14 cellular contexts compared by ENCODE assay signal in the genomic region with DNA sequence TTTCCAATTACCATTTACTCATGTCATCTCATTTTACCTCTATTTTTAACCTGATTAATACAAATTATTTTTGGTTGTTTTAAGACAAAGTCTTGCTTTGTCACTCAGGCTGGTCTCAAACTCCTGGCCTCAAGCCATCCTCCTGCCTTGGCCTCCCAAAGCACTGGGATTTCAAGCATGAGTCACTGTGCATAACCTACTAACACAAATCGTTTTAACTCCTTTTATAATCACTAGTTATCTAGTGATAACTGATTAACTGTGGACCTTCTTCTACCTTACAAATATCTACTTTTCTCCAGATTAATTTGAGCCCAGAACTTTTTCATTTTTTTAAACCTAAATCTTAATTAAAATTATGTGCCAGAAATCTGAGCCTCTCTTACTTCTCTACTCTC. TPM values are rescaled to one million over a fixed set of nuclear protein-coding genes. Genes with fewer than 3 reads are reported as not detected.
DNase-seq lines count a peak whose midpoint lies in the region; ATAC-seq and TF ChIP-seq lines count a peak whose summit lies in the region.
"Had no signal": no experiment of that assay in that cellular context is flagged by ENCODE, and none has a peak within 500 bp of the region (broad histone marks: within the 10 kb centered on the region; RNA-seq: fewer than 3 reads in every experiment).

No MANE protein-coding gene starts in this region.

- H3K9me3 Mint-ChIP-seq in activated T-helper 2 cell treated with anti-CD3 and anti-CD28 coated beads, Interferon-gamma antibody, Interleukin-2, Interleukin-4, amounts not matched to agents 10 μg/mL and 5 μg/mL and 100 μg/mL, durations not matched to agents 14 hours and 24 hours and 36 hours: no peaks in the 10 kb centered on the region
- no peaks in the 10 kb centered on the region for H3K9me3 Mint-ChIP-seq in nephron

- H3K9me2 ChIP-seq in SK-N-SH: no peaks in the 10 kb centered on the region

- DNase-seq in SK-N-SH (no peak), HT-29 (ENCODE audit: low spot score) (peak; percentile 19), medulla oblongata (ENCODE audit: extremely low spot score) (no peak), sciatic nerve (ENCODE audit: low spot score) (no peak)
- DNase-seq in activated T-helper 2 cell treated with anti-CD3 and anti-CD28 coated beads, Interferon-gamma antibody, Interleukin-2, Interleukin-4, amounts not matched to agents 10 μg/mL and 5 μg/mL and 100 μg/mL, durations not matched to agents 14 hours and 24 hours and 36 hours (ENCODE audit: low spot score): no peak
- DNase-seq: activated CD4-positive, CD25-positive, alpha-beta regulatory T cell treated with anti-CD3 and anti-CD28 coated beads, Interleukin-2, amount 50 U/mL, for 72 hours; activated gamma-delta T cell; lower lobe of right lung; NCI-H1930; NCI-H82 had no signal

- peaks cover 28 to 60% of the 10 kb centered on the region in 2 experiments for H3K36me3 ChIP-seq in SK-N-SH (replicated peaks in 1 of 2; ENCODE audit: control insufficient read depth in 1 of 2, insufficient read depth in 2 of 2, low read length in 1 of 2)
- H3K36me3 ChIP-seq: lower lobe of right lung had no signal

- peaks cover 90% of the 10 kb centered on the region for H3K79me2 ChIP-seq in SK-N-SH (ENCODE audit: insufficient read depth)

- WGBS in SK-N-SH (ENCODE audit: low lambda C conversion rate): 7% methylated on average over 1 of the region's 1 CpG

- POLR2A ChIA-PET in SK-N-SH (lab: Yijun Ruan, JAX): no interaction called here

- peaks cover 23% of the 10 kb centered on the region for H4K20me1 ChIP-seq in SK-N-SH (ENCODE audit: insufficient read depth)

- H3K27me3 ChIP-seq in SK-N-SH (ENCODE audit: insufficient read depth): no peaks in the 10 kb centered on the region

- no peaks in the 10 kb centered on the region for H3K9me3 ChIP-seq in SK-N-SH
- H3K9me3 ChIP-seq: lower lobe of right lung had no signal

- no peak overlapping the region for H3K4me3 ChIP-seq in SK-N-SH (ENCODE audit: low read depth in 2 of 2, low read length in 1 of 2)
- H3K4me3 ChIP-seq: lower lobe of right lung had no signal

- peak overlapping the region; percentile 53 for H3K27ac Mint-ChIP-seq in activated T-helper 2 cell treated with anti-CD3 and anti-CD28 coated beads, Interferon-gamma antibody, Interleukin-2, Interleukin-4, amounts not matched to agents 10 μg/mL and 5 μg/mL and 100 μg/mL, durations not matched to agents 14 hours and 24 hours and 36 hours
- H3K27ac Mint-ChIP-seq in nephron: peak overlapping the region in 2 of 3 experiments; percentile 33 to 62

- TF ChIP-seq RAD21 in SK-N-SH (IDR thresholded peaks at IDR 0.05; ENCODE audit: low read length): no peak

- H3K36me3 Mint-ChIP-seq in activated T-helper 2 cell treated with anti-CD3 and anti-CD28 coated beads, Interferon-gamma antibody, Interleukin-2, Interleukin-4, amounts not matched to agents 10 μg/mL and 5 μg/mL and 100 μg/mL, durations not matched to agents 14 hours and 24 hours and 36 hours (ENCODE audit: low read depth): peaks cover 52% of the 10 kb centered on the region
- H3K36me3 Mint-ChIP-seq in nephron (ENCODE audit: low read depth): peaks cover 8% of the 10 kb centered on the region

- H3K27me3 Mint-ChIP-seq in activated T-helper 2 cell treated with anti-CD3 and anti-CD28 coated beads, Interferon-gamma antibody, Interleukin-2, Interleukin-4, amounts not matched to agents 10 μg/mL and 5 μg/mL and 100 μg/mL, durations not matched to agents 14 hours and 24 hours and 36 hours (ENCODE audit: low read depth): no peaks in the 10 kb centered on the region
- H3K27me3 Mint-ChIP-seq in nephron (ENCODE audit: low read depth): no peaks in the 10 kb centered on the region

- no peak overlapping the region for H3K4me2 ChIP-seq in SK-N-SH

- peaks cover 26% of the 10 kb centered on the region for H3F3A ChIP-seq in SK-N-SH (replicated peaks; ENCODE audit: insufficient read depth)

- TF ChIP-seq CTCF in SK-N-SH (IDR thresholded peaks at IDR 0.05) (no peak), nephron (IDR thresholded peaks at IDR 0.05; ENCODE audit: unreplicated experiment in 3 of 3) (no peak)

- peaks cover 2 to 34% of the 10 kb centered on the region in 2 experiments for H3K4me1 ChIP-seq in SK-N-SH (ENCODE audit: control insufficient read depth in 1 of 2, insufficient read depth in 2 of 2, low read depth in 1 of 2, low read length in 1 of 2)

- intact Hi-C loops in activated T-helper 2 cell treated with anti-CD3 and anti-CD28 coated beads, Interferon-gamma antibody, Interleukin-2, Interleukin-4, amounts not matched to agents 10 μg/mL and 5 μg/mL and 100 μg/mL, durations not matched to agents 14 hours and 24 hours and 36 hours (cut with micrococcal nuclease): no loop called here
- intact Hi-C loops in sciatic nerve (cut with DNase I): loop anchor here (10.0 kb wide), 1 partner anchor 103 kb away; no protein-coding TSS in a partner anchor

- CTCF ChIA-PET in SK-N-SH (lab: Yijun Ruan, JAX): no interaction called here

- peaks cover 41% of the 10 kb centered on the region for H3K4me1 Mint-ChIP-seq in activated T-helper 2 cell treated with anti-CD3 and anti-CD28 coated beads, Interferon-gamma antibody, Interleukin-2, Interleukin-4, amounts not matched to agents 10 μg/mL and 5 μg/mL and 100 μg/mL, durations not matched to agents 14 hours and 24 hours and 36 hours (ENCODE audit: low read depth)
- H3K4me1 Mint-ChIP-seq in nephron: peaks cover 28% of the 10 kb centered on the region

- H3K9ac ChIP-seq in SK-N-SH: no peak overlapping the region

- peak overlapping the region; percentile 23 for H3K4me3 Mint-ChIP-seq in activated T-helper 2 cell treated with anti-CD3 and anti-CD28 coated beads, Interferon-gamma antibody, Interleukin-2, Interleukin-4, amounts not matched to agents 10 μg/mL and 5 μg/mL and 100 μg/mL, durations not matched to agents 14 hours and 24 hours and 36 hours (ENCODE audit: low read depth)
- no peak overlapping the region for H3K4me3 Mint-ChIP-seq in nephron

- peak overlapping the region in 1 of 2 experiments; percentile 79; a peak in 2 of 4 replicates for H3K27ac ChIP-seq in SK-N-SH (ENCODE audit: low read depth in 2 of 2, low read length in 1 of 2)
- H3K27ac ChIP-seq: 22Rv1, lower lobe of right lung had no signal

- ATAC-seq in SK-N-SH treated with all-trans-retinoic acid at 6 μM for 48 hours: no peak
- no peak for ATAC-seq in sciatic nerve
- no peak for ATAC-seq in HG03432 (IDR thresholded peaks at IDR 0.05; ENCODE audit: unreplicated experiment)
- ATAC-seq: lower lobe of right lung had no signal

- no peak overlapping the region for H2AFZ ChIP-seq in SK-N-SH (ENCODE audit: low read depth)

- TF ChIP-seq EP300 in SK-N-SH (IDR thresholded peaks at IDR 0.05; ENCODE audit: borderline replicate concordance in 1 of 2, low read depth in 1 of 2, low read length in 1 of 2): no peak

TF ChIP-seq in SK-N-SH, 30 proteins besides CTCF, POLR2A, EP300 and RAD21 (continues in another document):
- TF ChIP-seq TAF1 (IDR thresholded peaks at IDR 0.05; ENCODE audit: borderline replicate concordance, low read depth, low read length): no peak
- TF ChIP-seq FOSL2 (IDR thresholded peaks at IDR 0.05; ENCODE audit: borderline replicate concordance, low read depth): peak; percentile 32; the same call in 1 of the 2 replicates

TF ChIP-seq in SK-N-SH treated with all-trans-retinoic acid at 6 μM for 48 hours, 23 proteins besides CTCF, POLR2A, EP300 and RAD21 (continues in another document):
- TF ChIP-seq GLIS3 (CRISPR knock-in tag; IDR thresholded peaks at IDR 0.05) (no peak), ZNF8 (CRISPR knock-in tag; IDR thresholded peaks at IDR 0.05) (no peak), PPARA (CRISPR knock-in tag; IDR thresholded peaks at IDR 0.05; ENCODE audit: borderline replicate concordance) (no peak), ESRRG (CRISPR knock-in tag; IDR thresholded peaks at IDR 0.05) (no peak), ZC3H10 (CRISPR knock-in tag; IDR thresholded peaks at IDR 0.05) (no peak), OSR1 (CRISPR knock-in tag; IDR thresholded peaks at IDR 0.05) (no peak)
- TF ChIP-seq, protein P1, sequence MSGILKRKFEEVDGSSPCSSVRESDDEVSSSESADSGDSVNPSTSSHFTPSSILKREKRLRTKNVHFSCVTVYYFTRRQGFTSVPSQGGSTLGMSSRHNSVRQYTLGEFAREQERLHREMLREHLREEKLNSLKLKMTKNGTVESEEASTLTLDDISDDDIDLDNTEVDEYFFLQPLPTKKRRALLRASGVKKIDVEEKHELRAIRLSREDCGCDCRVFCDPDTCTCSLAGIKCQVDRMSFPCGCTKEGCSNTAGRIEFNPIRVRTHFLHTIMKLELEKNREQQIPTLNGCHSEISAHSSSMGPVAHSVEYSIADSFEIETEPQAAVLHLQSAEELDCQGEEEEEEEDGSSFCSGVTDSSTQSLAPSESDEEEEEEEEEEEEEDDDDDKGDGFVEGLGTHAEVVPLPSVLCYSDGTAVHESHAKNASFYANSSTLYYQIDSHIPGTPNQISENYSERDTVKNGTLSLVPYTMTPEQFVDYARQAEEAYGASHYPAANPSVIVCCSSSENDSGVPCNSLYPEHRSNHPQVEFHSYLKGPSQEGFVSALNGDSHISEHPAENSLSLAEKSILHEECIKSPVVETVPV (CRISPR knock-in tag; IDR thresholded peaks at IDR 0.05): no peak
- TF ChIP-seq, protein P2, sequence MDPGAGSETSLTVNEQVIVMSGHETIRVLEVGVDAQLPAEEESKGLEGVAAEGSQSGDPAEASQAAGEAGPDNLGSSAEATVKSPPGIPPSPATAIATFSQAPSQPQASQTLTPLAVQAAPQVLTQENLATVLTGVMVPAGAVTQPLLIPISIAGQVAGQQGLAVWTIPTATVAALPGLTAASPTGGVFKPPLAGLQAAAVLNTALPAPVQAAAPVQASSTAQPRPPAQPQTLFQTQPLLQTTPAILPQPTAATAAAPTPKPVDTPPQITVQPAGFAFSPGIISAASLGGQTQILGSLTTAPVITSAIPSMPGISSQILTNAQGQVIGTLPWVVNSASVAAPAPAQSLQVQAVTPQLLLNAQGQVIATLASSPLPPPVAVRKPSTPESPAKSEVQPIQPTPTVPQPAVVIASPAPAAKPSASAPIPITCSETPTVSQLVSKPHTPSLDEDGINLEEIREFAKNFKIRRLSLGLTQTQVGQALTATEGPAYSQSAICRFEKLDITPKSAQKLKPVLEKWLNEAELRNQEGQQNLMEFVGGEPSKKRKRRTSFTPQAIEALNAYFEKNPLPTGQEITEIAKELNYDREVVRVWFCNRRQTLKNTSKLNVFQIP (CRISPR knock-in tag; IDR thresholded peaks at IDR 0.05; ENCODE audit: borderline replicate concordance, low read depth): no peak

RNA-seq across cellular contexts. Expression of a gene that starts 4.6 kb away (rescaled TPM):
- polyA plus RNA-seq in SK-N-SH (2012; rRNA removed): 48.2 and 67.2 TPM in 2 replicates
- 84.5 and 91.7 TPM in 2 replicates for polyA plus RNA-seq in SK-N-SH (2012; cell fraction: cytosol; rRNA removed)
- 31.0 and 73.2 TPM in 2 replicates for polyA plus RNA-seq in SK-N-SH (2012; cell fraction: nucleus; rRNA removed)
- 66.1 and 84.4 TPM in 2 replicates for total RNA-seq in HT-29 (2014; rRNA removed; shearing (Covaris generic))
- total RNA-seq in activated T-helper 2 cell treated with anti-CD3 and anti-CD28 coated beads, Interferon-gamma antibody, Interleukin-2, Interleukin-4, amounts not matched to agents 10 μg/mL and 5 μg/mL and 100 μg/mL, durations not matched to agents 14 hours and 24 hours and 36 hours: 136 and 150 TPM in 2 replicates
- 124 TPM for total RNA-seq in sciatic nerve
